ENCODE assay signal across 8 cellular contexts in genomic region chr3:197750863-197751737, GRCh38. TPM values are rescaled to one million over a fixed set of nuclear protein-coding genes. Genes with fewer than 3 reads are reported as not detected.
A peak's percentile ranks its signal among the peaks of the same experiment; 100 is the strongest.
DNase-seq lines count a peak whose midpoint lies in the region; ATAC-seq and TF ChIP-seq lines count a peak whose summit lies in the region.

No MANE protein-coding gene starts in this region.

- H3K36me3 ChIP-seq in NT2/D1 (ENCODE audit: insufficient read depth, insufficient read length, low read length) (no peaks in the 10 kb centered on the region), osteoblast (ENCODE audit: insufficient read depth, low read length) (no peaks in the 10 kb centered on the region)

- H3K4me1 ChIP-seq in NT2/D1 (ENCODE audit: insufficient read depth, insufficient read length), result no peaks in the 10 kb centered on the region
- peaks cover 22% of the 10 kb centered on the region for H3K4me1 ChIP-seq in osteoblast (ENCODE audit: insufficient read depth, low read length)

- peak overlapping the region; percentile 93 for H3K4me3 Mint-ChIP-seq in activated naive CD4-positive, alpha-beta T cell treated with anti-CD3 and anti-CD28 coated beads for 36 hours

- H3K9ac ChIP-seq in NT2/D1 (ENCODE audit: insufficient read length, low read depth), result peak overlapping the region; percentile 74

- H3K4me2 ChIP-seq in osteoblast (ENCODE audit: insufficient read depth, low read length), result peak overlapping the region; percentile 98

- no peak for ATAC-seq in HG02763 (IDR thresholded peaks at IDR 0.05; ENCODE audit: unreplicated experiment)

- H3K36me3 Mint-ChIP-seq in activated naive CD4-positive, alpha-beta T cell treated with anti-CD3 and anti-CD28 coated beads for 36 hours (ENCODE audit: low read depth), result peaks cover under 1% of the 10 kb centered on the region

- DNase-seq in NCI-H2107 treated with DMSO at 0.1 percent for 48 hours (lab: John Stamatoyannopoulos, UW; ENCODE audit: unreplicated experiment) (peak; percentile 76), NCI-H2107 (lab: John Stamatoyannopoulos, UW) (no peak), NT2/D1 (ENCODE audit: low read depth, low spot score) (no peak), head of caudate nucleus (peak in 39 of 42 donors; percentile 15 to 68 (median 36)), osteoblast (ENCODE audit: insufficient read length, low spot score, missing footprints) (peak; percentile 88), T1000 (lab: John Stamatoyannopoulos, UW) (no peak)
- DNase-seq in activated naive CD4-positive, alpha-beta T cell treated with anti-CD3 and anti-CD28 coated beads for 36 hours, result peak; percentile 69

- intact Hi-C loops in activated naive CD4-positive, alpha-beta T cell treated with anti-CD3 and anti-CD28 coated beads for 36 hours (cut with micrococcal nuclease), result no loop called here
- intact Hi-C loops in head of caudate nucleus (cut with DNase I), result no loop called here

- peaks cover 52% of the 10 kb centered on the region for H3K27me3 ChIP-seq in NT2/D1 (ENCODE audit: insufficient read depth, insufficient read length)
- no peaks in the 10 kb centered on the region for H3K27me3 ChIP-seq in osteoblast (ENCODE audit: insufficient read depth, low read length)

- CTCF ChIA-PET in activated naive CD4-positive, alpha-beta T cell treated with anti-CD3 and anti-CD28 coated beads for 36 hours (lab: Charles Lee), result interaction anchor here (0.8 to 1.3 kb wide), 4 partner anchors 32 to 59 kb away, joined by 3 to 4 read pairs (median 4); partner anchors contain the start of gene LRCH3

- H3K9me3 ChIP-seq in NT2/D1 (ENCODE audit: insufficient read depth, low read length) (no peaks in the 10 kb centered on the region), osteoblast (ENCODE audit: low read depth, low read length) (no peaks in the 10 kb centered on the region)

- H3K4me3 ChIP-seq in NT2/D1 (ENCODE audit: insufficient read length, low read depth) (peak overlapping the region; percentile 71), osteoblast (ENCODE audit: insufficient read depth, low read length) (peak overlapping the region; percentile 87)

- peak overlapping the region; percentile 70 for H3K27ac ChIP-seq in osteoblast (ENCODE audit: low read depth, low read length)

- peak overlapping the region; percentile 83 for H3K27ac Mint-ChIP-seq in activated naive CD4-positive, alpha-beta T cell treated with anti-CD3 and anti-CD28 coated beads for 36 hours

- H3K79me2 ChIP-seq in osteoblast (ENCODE audit: insufficient read depth, low read length), result peaks cover 53% of the 10 kb centered on the region

- H3K27me3 Mint-ChIP-seq in activated naive CD4-positive, alpha-beta T cell treated with anti-CD3 and anti-CD28 coated beads for 36 hours (ENCODE audit: low read depth), result no peaks in the 10 kb centered on the region

- no peaks in the 10 kb centered on the region for H3K9me3 Mint-ChIP-seq in activated naive CD4-positive, alpha-beta T cell treated with anti-CD3 and anti-CD28 coated beads for 36 hours

- peak overlapping the region; percentile 72 for H2AFZ ChIP-seq in osteoblast (ENCODE audit: low read length)

- peaks cover 36% of the 10 kb centered on the region for H4K20me1 ChIP-seq in osteoblast (ENCODE audit: insufficient read depth, low read length)

- no peak for TF ChIP-seq CTCF in osteoblast (IDR thresholded peaks at IDR 0.05; ENCODE audit: extremely low read depth, low read depth, low read length)

- peaks cover 35% of the 10 kb centered on the region for H3K4me1 Mint-ChIP-seq in activated naive CD4-positive, alpha-beta T cell treated with anti-CD3 and anti-CD28 coated beads for 36 hours (ENCODE audit: low read depth)

RNA-seq across cellular contexts. Expression of gene FYTTD1, which starts 1.4 kb away (rescaled TPM):
- 10 to 100 TPM; 25.1 to 27.6 TPM for total RNA-seq in activated naive CD4-positive, alpha-beta T cell treated with anti-CD3 and anti-CD28 coated beads for 36 hours
- total RNA-seq in osteoblast, result 41.3 and 42.0 TPM in 2 replicates

RNA-seq across cellular contexts. Expression of gene RUBCN, which starts 14.4 kb away (rescaled TPM):
- 10 to 100 TPM; 20.8 to 22.0 TPM for total RNA-seq in activated naive CD4-positive, alpha-beta T cell treated with anti-CD3 and anti-CD28 coated beads for 36 hours
- total RNA-seq in osteoblast, result 19.7 and 23.2 TPM in 2 replicates

RNA-seq across cellular contexts. Expression of gene LRCH3, which starts 40.0 kb away (rescaled TPM):
- 10 to 100 TPM; 30.8 to 36.0 TPM for total RNA-seq in activated naive CD4-positive, alpha-beta T cell treated with anti-CD3 and anti-CD28 coated beads for 36 hours
- 61.9 and 91.6 TPM in 2 replicates for total RNA-seq in osteoblast

Comparison
In these comparisons a context has a peak if more than half of its experiments do, and no peak if none do; other contexts are left out.
1. DNase-seq: peak in NCI-H2107 treated with DMSO at 0.1 percent for 48 hours (single experiment), activated naive CD4-positive, alpha-beta T cell treated with anti-CD3 and anti-CD28 coated beads for 36 hours (single experiment), head of caudate nucleus (39 of 42) and osteoblast (single experiment); none in NCI-H2107 (single experiment), NT2/D1 (single experiment) and T1000 (single experiment).